Comparison of ENCODE assay signal across 9 cellular contexts in genomic region chr2:228681426-228681825, GRCh38.
DNase-seq lines count a peak whose midpoint lies in the region; ATAC-seq and TF ChIP-seq lines count a peak whose summit lies in the region.
"Had no signal": no experiment of that assay in that cellular context is flagged by ENCODE, and none has a peak within 500 bp of the region (broad histone marks: within the 10 kb centered on the region; RNA-seq: fewer than 3 reads in every experiment).

No MANE protein-coding gene starts in this region.

- peak overlapping the region; percentile 74; the same call in 1 of the 2 replicates for H2AFZ ChIP-seq in OCI-LY3 (ENCODE audit: low read depth, low read length)

- H3K9ac ChIP-seq in OCI-LY3 (ENCODE audit: low read length), result no peak overlapping the region

- H3K27ac Mint-ChIP-seq in progenitor cell of endocrine pancreas, result no peak overlapping the region
- H3K27ac Mint-ChIP-seq in activated CD4-positive, alpha-beta memory T cell treated with anti-CD3 and anti-CD28 coated beads for 36 hours, result no peak overlapping the region

- H3K79me2 ChIP-seq in OCI-LY3 (ENCODE audit: low read length), result no peaks in the 10 kb centered on the region

- H3K4me3 ChIP-seq in OCI-LY3 (ENCODE audit: low read length) (peak overlapping the region; percentile 11), fibroblast of the aortic adventitia (ENCODE audit: low read depth, low read length) (no peak overlapping the region)
- H3K4me3 ChIP-seq: HAP-1 had no signal

- ATAC-seq in GM18498 (IDR thresholded peaks at IDR 0.05; ENCODE audit: unreplicated experiment) (no peak), GM19023 (IDR thresholded peaks at IDR 0.05; ENCODE audit: unreplicated experiment) (no peak), HG03520 (IDR thresholded peaks at IDR 0.05; ENCODE audit: unreplicated experiment) (no peak)

- CTCF ChIA-PET in activated CD4-positive, alpha-beta memory T cell treated with anti-CD3 and anti-CD28 coated beads for 36 hours (lab: Charles Lee), result no interaction called here

- H3K27me3 ChIP-seq in OCI-LY3 (ENCODE audit: low read depth, low read length), result no peaks in the 10 kb centered on the region

- no peak overlapping the region for H3K27ac ChIP-seq in OCI-LY3 (ENCODE audit: low read length)

- peak overlapping the region; percentile 48 for H3K4me2 ChIP-seq in OCI-LY3 (ENCODE audit: low read length)

- H3K4me1 ChIP-seq in OCI-LY3 (ENCODE audit: low read length), result peaks cover 6% of the 10 kb centered on the region; the same call in 1 of the 2 replicates
- H3K4me1 ChIP-seq: HAP-1 had no signal

- no peaks in the 10 kb centered on the region for H3K4me1 Mint-ChIP-seq in progenitor cell of endocrine pancreas (ENCODE audit: low read depth)
- H3K4me1 Mint-ChIP-seq in activated CD4-positive, alpha-beta memory T cell treated with anti-CD3 and anti-CD28 coated beads for 36 hours (ENCODE audit: low read depth), result no peaks in the 10 kb centered on the region

- peaks cover 12% of the 10 kb centered on the region for H3K27me3 Mint-ChIP-seq in progenitor cell of endocrine pancreas
- H3K27me3 Mint-ChIP-seq in activated CD4-positive, alpha-beta memory T cell treated with anti-CD3 and anti-CD28 coated beads for 36 hours, result no peaks in the 10 kb centered on the region

- no peaks in the 10 kb centered on the region for H3K36me3 ChIP-seq in OCI-LY3 (replicated peaks; ENCODE audit: low read depth, low read length)
- H3K36me3 ChIP-seq: HAP-1 had no signal

- H3K4me3 Mint-ChIP-seq in progenitor cell of endocrine pancreas (ENCODE audit: low read depth), result no peak overlapping the region
- H3K4me3 Mint-ChIP-seq in activated CD4-positive, alpha-beta memory T cell treated with anti-CD3 and anti-CD28 coated beads for 36 hours, result no peak overlapping the region

- POLR2A ChIA-PET in activated CD4-positive, alpha-beta memory T cell treated with anti-CD3 and anti-CD28 coated beads for 36 hours (lab: Charles Lee), result no interaction called here

- no peaks in the 10 kb centered on the region for H3K9me3 ChIP-seq in OCI-LY3 (ENCODE audit: insufficient read depth, low read length)
- H3K9me3 ChIP-seq: HAP-1 had no signal

- H4K20me1 ChIP-seq in OCI-LY3 (ENCODE audit: insufficient read depth, low read length), result no peaks in the 10 kb centered on the region

- intact Hi-C loops in activated CD4-positive, alpha-beta memory T cell treated with anti-CD3 and anti-CD28 coated beads for 36 hours (cut with micrococcal nuclease), result no loop called here

- TF ChIP-seq CTCF in GM12873 (IDR thresholded peaks at IDR 0.05; ENCODE audit: insufficient read depth, low read depth, low read length, missing control alignments) (peak; percentile 20), OCI-LY3 (IDR thresholded peaks at IDR 0.05; ENCODE audit: low read depth, low read length) (peak; percentile 38), fibroblast of the aortic adventitia (IDR thresholded peaks at IDR 0.05; ENCODE audit: insufficient read depth, low read length) (peak; percentile 55), progenitor cell of endocrine pancreas (IDR thresholded peaks at IDR 0.05; ENCODE audit: unreplicated experiment) (peak; percentile 54)

- DNase-seq in fibroblast of the aortic adventitia (ENCODE audit: low read depth) (peak; percentile 80), progenitor cell of endocrine pancreas (ENCODE audit: low spot score, unreplicated experiment) (no peak)
- DNase-seq in activated CD4-positive, alpha-beta memory T cell treated with anti-CD3 and anti-CD28 coated beads for 36 hours, result no peak

- H3K36me3 Mint-ChIP-seq in progenitor cell of endocrine pancreas (ENCODE audit: insufficient read depth), result no peaks in the 10 kb centered on the region
- H3K36me3 Mint-ChIP-seq in activated CD4-positive, alpha-beta memory T cell treated with anti-CD3 and anti-CD28 coated beads for 36 hours, result no peaks in the 10 kb centered on the region

- H3K9me3 Mint-ChIP-seq in progenitor cell of endocrine pancreas (ENCODE audit: low read depth), result no peaks in the 10 kb centered on the region
- H3K9me3 Mint-ChIP-seq in activated CD4-positive, alpha-beta memory T cell treated with anti-CD3 and anti-CD28 coated beads for 36 hours, result peaks cover 3% of the 10 kb centered on the region
